Comparison of ENCODE assay signal across 16 cellular contexts in the genomic region with DNA sequence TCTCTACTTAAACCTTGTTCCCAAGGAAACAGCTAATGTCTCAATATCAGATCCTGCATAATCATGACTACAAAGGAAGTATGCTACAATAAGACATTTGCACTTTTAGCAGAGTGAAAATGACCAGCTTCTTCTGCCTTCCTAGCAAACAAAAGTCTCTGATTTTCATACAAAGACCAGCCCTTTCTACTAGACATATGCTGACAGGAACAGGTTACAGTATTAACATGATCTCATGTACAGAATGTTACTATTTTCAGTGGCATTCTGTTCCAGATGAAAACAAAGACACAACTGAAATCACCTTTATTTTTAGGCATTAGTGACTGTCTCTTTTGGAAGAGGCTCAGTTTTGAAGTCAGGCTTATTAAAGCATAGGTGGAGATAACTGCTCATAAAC.
DNase-seq lines count a peak whose midpoint lies in the region; ATAC-seq and TF ChIP-seq lines count a peak whose summit lies in the region.
"Had no signal": no experiment of that assay in that cellular context is flagged by ENCODE, and none has a peak within 500 bp of the region (broad histone marks: within the 10 kb centered on the region; RNA-seq: fewer than 3 reads in every experiment).

No MANE protein-coding gene starts in this region.

- no peaks in the 10 kb centered on the region for H3F3A ChIP-seq in PC-3 (ENCODE audit: low read length, unreplicated experiment)

- no peaks in the 10 kb centered on the region for H3K9me2 ChIP-seq in PC-3 (replicated peaks; ENCODE audit: low read length)

- no peak overlapping the region for H3K9ac ChIP-seq in PC-3 (ENCODE audit: low read length)

- no peak overlapping the region for H3K4me2 ChIP-seq in PC-3 (ENCODE audit: low read length)

- H3K36me3 ChIP-seq in PC-3 (ENCODE audit: low read depth, low read length) (no peaks in the 10 kb centered on the region), left ventricle myocardium inferior (no peaks in the 10 kb centered on the region)

- TF ChIP-seq CTCF in PC-3 (conservative IDR thresholded peaks at IDR 0.05; ENCODE audit: low read depth, low read length) (no peak), left ventricle myocardium inferior (IDR thresholded peaks at IDR 0.05; ENCODE audit: borderline replicate concordance) (no peak)

- H3K9me3 ChIP-seq in PC-3 (ENCODE audit: low read length): no peaks in the 10 kb centered on the region
- no peaks in the 10 kb centered on the region for H3K9me3 ChIP-seq in left ventricle myocardium inferior (replicated peaks)
- H3K9me3 ChIP-seq: mucosa of descending colon had no signal

- no peak overlapping the region for H3K4me3 ChIP-seq in PC-3 (ENCODE audit: low read length)
- no peak overlapping the region for H3K4me3 ChIP-seq in left ventricle myocardium inferior
- H3K4me3 ChIP-seq: mucosa of descending colon had no signal

- BruUV-seq in PC-3 (replicated peaks; lab: Mats Ljungman, UMichigan): no TSS peak

- peaks cover 8% of the 10 kb centered on the region for H4K20me1 ChIP-seq in PC-3 (ENCODE audit: low read length)

- CTCF ChIA-PET in PC-3 (lab: Charles Lee): no interaction called here

- H3K27ac ChIP-seq in PC-3 (ENCODE audit: low read length) (no peak overlapping the region), left ventricle myocardium inferior (replicated peaks) (peak overlapping the region; percentile 26)

- no peak overlapping the region for H2AFZ ChIP-seq in PC-3 (ENCODE audit: low read length)

- POLR2A ChIA-PET in PC-3 (lab: Charles Lee; ENCODE audit: unreplicated experiment): no interaction called here

- peaks cover 7% of the 10 kb centered on the region for H3K4me1 ChIP-seq in PC-3 (ENCODE audit: insufficient read depth, low read length)
- H3K4me1 ChIP-seq in left ventricle myocardium inferior: peaks cover 81% of the 10 kb centered on the region

- DNase-seq in Right ventricle myocardium inferior (ENCODE audit: missing footprints) (no peak), cardiac septum (ENCODE audit: low spot score) (no peak), PC-3 (no peak), left ventricle myocardium inferior (no peak), AG08395 (ENCODE audit: low spot score) (no peak)
- no peak for DNase-seq in stimulated activated CD4-positive, alpha-beta T cell treated with anti-CD3 and anti-CD28 coated beads, Interleukin-4, amount 100 ng/mL, for 1 hour
- DNase-seq: activated CD4-positive, alpha-beta T cell treated with anti-CD3 and anti-CD28 coated beads for 1 hour; activated naive CD4-positive, alpha-beta T cell treated with anti-CD3 and anti-CD28 coated beads, Interleukin-2, amount 50 U/mL, for 16 hours; activated T-cell treated with anti-CD3 and anti-CD28 coated beads, Interleukin-2, amount 50 U/mL, for 48 hours; DMS 273 treated with DMSO at 0.1 percent for 48 hours; head of caudate nucleus; mucosa of descending colon; NCI-H524; retina had no signal

- intact Hi-C loops in Right ventricle myocardium inferior (cut with DNase I) (no loop called here), cardiac septum (cut with DNase I) (no loop called here), PC-3 (cut with micrococcal nuclease) (no loop called here), left ventricle myocardium inferior (cut with micrococcal nuclease) (no loop called here)

- H3K27me3 ChIP-seq in PC-3 (ENCODE audit: low read length): no peaks in the 10 kb centered on the region
- no peaks in the 10 kb centered on the region for H3K27me3 ChIP-seq in left ventricle myocardium inferior (ENCODE audit: low read depth)

- ATAC-seq in Right ventricle myocardium inferior: peak; percentile 37
- ATAC-seq in PC-3: peak; percentile 37; the same call in 1 of the 2 replicates
- ATAC-seq in HG03457 (IDR thresholded peaks at IDR 0.05; ENCODE audit: unreplicated experiment): no peak
- no peak for ATAC-seq in GM21528 (IDR thresholded peaks at IDR 0.05; ENCODE audit: low FRiP score, unreplicated experiment)
- ATAC-seq: mucosa of descending colon had no signal

- H3K79me2 ChIP-seq in PC-3 (ENCODE audit: low read length): peaks cover 68% of the 10 kb centered on the region

Comparison
In these comparisons a context has a peak if more than half of its experiments do, and no peak if none do; other contexts are left out.
1. ATAC-seq: peak in Right ventricle myocardium inferior (single experiment) and PC-3 (single experiment); none in HG03457 (single experiment) and GM21528 (single experiment).